26 cellular contexts compared by ENCODE assay signal in the genomic region with DNA sequence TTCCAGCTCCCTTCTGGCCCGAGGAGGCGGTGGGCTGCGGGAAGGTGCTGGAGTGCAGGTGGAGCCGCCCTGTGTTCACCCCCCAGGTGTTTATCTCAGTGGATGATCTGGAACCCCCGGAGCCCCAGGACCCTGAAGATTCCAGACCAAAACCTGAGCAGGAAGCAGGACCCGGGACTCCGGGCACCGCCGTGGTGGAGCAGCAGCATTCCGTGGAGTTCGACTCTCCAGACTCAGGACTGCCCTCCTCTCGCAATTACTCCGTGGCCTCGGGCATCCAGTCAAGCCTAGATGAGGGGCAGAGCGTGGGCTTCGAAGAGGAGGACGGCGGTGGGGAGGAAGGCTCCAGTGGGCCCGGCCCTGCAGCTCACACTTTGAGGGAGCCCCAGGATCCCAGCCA. TPM values are rescaled to one million over a fixed set of nuclear protein-coding genes. Genes with fewer than 3 reads are reported as not detected.
DNase-seq lines count a peak whose midpoint lies in the region; ATAC-seq, FAIRE-seq and TF ChIP-seq lines count a peak whose summit lies in the region.
"Had no signal": no experiment of that assay in that cellular context is flagged by ENCODE, and none has a peak within 500 bp of the region (broad histone marks: within the 10 kb centered on the region; RNA-seq: fewer than 3 reads in every experiment).

No MANE protein-coding gene starts in this region.

- H3K27me3 ChIP-seq in HepG2 (ENCODE audit: control insufficient read depth in 1 of 2, insufficient read depth in 2 of 2, low read length in 2 of 2) (no peaks in the 10 kb centered on the region), right lobe of liver (no peaks in the 10 kb centered on the region), layer of hippocampus (ENCODE audit: control insufficient read depth, insufficient read depth, low read length) (no peaks in the 10 kb centered on the region), stomach (no peaks in the 10 kb centered on the region)
- H3K27me3 ChIP-seq: SJSA1 had no signal

- no peak overlapping the region for H3K4me2 ChIP-seq in HepG2 (ENCODE audit: low read depth, low read length)

- TF ChIP-seq EP300 in HepG2 (IDR thresholded peaks at IDR 0.05; ENCODE audit: low read depth in 2 of 2, low read length in 2 of 2) = no peak
- no peak for TF ChIP-seq EP300 in HepG2 (CRISPR knock-in tag; IDR thresholded peaks at IDR 0.05; ENCODE audit: borderline replicate concordance)
- no peak for TF ChIP-seq EP300 in stomach (IDR thresholded peaks at IDR 0.05)

- no peak for FAIRE-seq in HepG2 (lab: Jason Lieb, UNC)
- FAIRE-seq: A204.1, D721Med, GM19239, K562, RCC 7860 had no signal

- no peak for DNase-seq in HepG2 (ENCODE audit: low spot score)
- no peak for DNase-seq in right lobe of liver
- no peak for DNase-seq in stomach
- no peak for DNase-seq in H4 (ENCODE audit: low spot score)
- no peak for DNase-seq in hippocampal formation (lab: John Stamatoyannopoulos, UW)
- DNase-seq in NCI-H446 (lab: John Stamatoyannopoulos, UW) = no peak
- DNase-seq: DMS53, GDM1, H9, HFFc6, MM.1S, NCI-H1092, NCI-H1436 treated with DMSO at 0.1 percent for 48 hours, NCI-H1930, NCI-H2227 treated with DMSO at 0.1 percent for 48 hours, NCI-H526, OCI-M1 had no signal

- H3K9me3 ChIP-seq in HepG2 (ENCODE audit: low read length) (no peaks in the 10 kb centered on the region), right lobe of liver (no peaks in the 10 kb centered on the region), stomach (no peaks in the 10 kb centered on the region)
- H3K9me3 ChIP-seq: SJSA1 had no signal

- no peak overlapping the region for H2AFZ ChIP-seq in HepG2 (ENCODE audit: low read length)

- no peaks in the 10 kb centered on the region for H4K20me1 ChIP-seq in HepG2 (ENCODE audit: insufficient read depth, low read length)

- H3K4me1 ChIP-seq in HepG2 (ENCODE audit: insufficient read depth, low read length) (no peaks in the 10 kb centered on the region), right lobe of liver (no peaks in the 10 kb centered on the region), stomach (no peaks in the 10 kb centered on the region)
- H3K4me1 ChIP-seq: SJSA1 had no signal

- TF ChIP-seq POLR2A in HepG2 (IDR thresholded peaks at IDR 0.05; ENCODE audit: insufficient read depth in 1 of 2, low read depth in 2 of 2, low read length in 2 of 2) (no peak), right lobe of liver (IDR thresholded peaks at IDR 0.05) (no peak), stomach (IDR thresholded peaks at IDR 0.05) (no peak)

- H3K79me2 ChIP-seq in HepG2 (ENCODE audit: insufficient read depth, low read length) = no peaks in the 10 kb centered on the region

- TF ChIP-seq CTCF in HepG2 (CRISPR knock-in tag; IDR thresholded peaks at IDR 0.05) (no peak), right lobe of liver (IDR thresholded peaks at IDR 0.05) (no peak), stomach (IDR thresholded peaks at IDR 0.05) (no peak)

- 91% methylated on average over 14 of the region's 19 CpGs for WGBS in HepG2 (ENCODE audit: low lambda C conversion rate)
- WGBS in right lobe of liver (ENCODE audit: insufficient coverage, low coverage, low lambda C conversion rate, missing lambda C conversion rate) = no CpG with 5 or more reads among the region's 19 CpGs
- 86 to 95% (median 94%) methylated on average over 6 to 19 of the region's 19 CpGs for WGBS in stomach, 5 donors

- no TSS peak for BruUV-seq in HepG2 (replicated peaks; lab: Mats Ljungman, UMichigan)

- peaks cover 9 to 14% of the 10 kb centered on the region in 2 experiments; a peak in 3 of 5 replicates for H3K36me3 ChIP-seq in HepG2 (replicated peaks in 1 of 2; ENCODE audit: control insufficient read depth in 1 of 2, insufficient read depth in 2 of 2, low read length in 2 of 2)
- peaks cover 0 to 2% (median 0%) of the 10 kb centered on the region in 4 donors for H3K36me3 ChIP-seq in right lobe of liver
- H3K36me3 ChIP-seq in stomach = peaks cover 26 to 100% (median 95%) of the 10 kb centered on the region in 4 donors

- CTCF ChIA-PET in HepG2 (lab: Yijun Ruan, JAX; ENCODE audit: low intra/inter-chr PET ratio, low total read pairs) = no interaction called here

- TF ChIP-seq RAD21 in HepG2 (CRISPR knock-in tag; IDR thresholded peaks at IDR 0.05) = no peak

- no peak overlapping the region for H3K9ac ChIP-seq in HepG2 (ENCODE audit: insufficient read depth, low read depth, low read length)

- in situ Hi-C loops in HepG2 (cut with HindIII; ENCODE audit: extremely low pct_ligation_motif_present, low pct_unique_long_range_greater_than_20kb) = loop anchor here (5.0 kb wide), 1 partner anchor 37 kb away; no protein-coding TSS in a partner anchor

- H3K4me3 ChIP-seq in HepG2 (replicated peaks in 1 of 3; ENCODE audit: insufficient read depth in 1 of 3, low read depth in 2 of 3, low read length in 3 of 3) (no peak overlapping the region), right lobe of liver (no peak overlapping the region), stomach (no peak overlapping the region)
- H3K4me3 ChIP-seq: K562, SJSA1 had no signal

- intact Hi-C loops in HepG2 (cut with micrococcal nuclease; ENCODE audit: unreplicated experiment) = no loop called here
- intact Hi-C loops in right lobe of liver (cut with DNase I) = no loop called here
- intact Hi-C loops in stomach (cut with DNase I; ENCODE audit: low total_unique reads) = no loop called here

- POLR2A ChIA-PET in HepG2 (lab: Yijun Ruan, JAX) = no interaction called here

- H3K27ac ChIP-seq in HepG2 (ENCODE audit: extremely low read length, insufficient read depth, low read length) (no peak overlapping the region), right lobe of liver (no peak overlapping the region), cingulate gyrus (ENCODE audit: low read depth, low read length) (peak overlapping the region; percentile 44), layer of hippocampus (ENCODE audit: low read depth, low read length) (peak overlapping the region; percentile 16), stomach (no peak overlapping the region)
- H3K27ac ChIP-seq: SJSA1 had no signal

- ATAC-seq in HepG2 (no peak), right lobe of liver (no peak)
- ATAC-seq: K562, Right ventricle myocardium inferior had no signal

RNA-seq across cellular contexts. Expression of gene MNT, which starts 25.5 kb away (rescaled TPM):
- 2.3 and 3.5 TPM in 2 replicates for total RNA-seq in HepG2 (2016; rRNA removed; fragmentation: Illumina TruSeq; extraction: Trizol)
- total RNA-seq in HepG2 (2016; cell fraction: cytosol; rRNA removed; fragmentation: Illumina TruSeq; extraction: Trizol; ENCODE audit: low read depth) = 0.79 and 1.5 TPM in 2 replicates
- 2.0 and 2.9 TPM in 2 replicates for total RNA-seq in HepG2 (2016; cell fraction: insoluble cytoplasmic fraction; rRNA removed; fragmentation: Illumina TruSeq; extraction: Trizol)
- total RNA-seq in HepG2 (2016; cell fraction: membrane; rRNA removed; fragmentation: Illumina TruSeq; extraction: Trizol) = 2.3 and 2.4 TPM in 2 replicates
- 3.0 and 3.9 TPM in 2 replicates for total RNA-seq in HepG2 (2016; cell fraction: nucleus; rRNA removed; fragmentation: Illumina TruSeq; extraction: Trizol)
- polyA plus RNA-seq in HepG2 (2011; rRNA removed) = 1.8 and 2.1 TPM in 2 replicates
- 0.86 and 0.92 TPM in 2 replicates for polyA plus RNA-seq in HepG2 (2011; cell fraction: cytosol; rRNA removed)
- 13.6 and 19.3 TPM in 2 replicates for polyA plus RNA-seq in HepG2 (2011; cell fraction: nucleus; rRNA removed)
- 6.6 and 7.5 TPM in 2 replicates for polyA plus RNA-seq in HepG2 (2012)
- 0.35 and 0.63 TPM in 2 replicates for polyA plus RNA-seq in HepG2 (2016; cell fraction: cytosol; fragmentation: Illumina TruSeq; extraction: Trizol; ENCODE audit: low read depth)
- polyA plus RNA-seq in HepG2 (2016; cell fraction: insoluble cytoplasmic fraction; fragmentation: Illumina TruSeq; extraction: Trizol; ENCODE audit: low read depth) = 3.1 and 5.6 TPM in 2 replicates
- polyA plus RNA-seq in HepG2 (2016; cell fraction: membrane; fragmentation: Illumina TruSeq; extraction: Trizol; ENCODE audit: low read depth) = 1.4 and 1.6 TPM in 2 replicates
- 14.3 and 17.8 TPM in 2 replicates for polyA plus RNA-seq in HepG2 (2016; cell fraction: nucleus; fragmentation: Illumina TruSeq; extraction: Trizol; ENCODE audit: insufficient read depth, low read depth)
- polyA minus RNA-seq in HepG2 (2011; rRNA and poly(A)+ RNA removed; ENCODE audit: low replicate concordance) = 4.3 and 8.2 TPM in 2 replicates
- polyA minus RNA-seq in HepG2 (2011; cell fraction: cytosol; rRNA and poly(A)+ RNA removed) = 3.1 and 3.8 TPM in 2 replicates
- polyA minus RNA-seq in HepG2 (2011; cell fraction: nucleus; rRNA and poly(A)+ RNA removed) = 8.1 and 8.8 TPM in 2 replicates
- total RNA-seq in right lobe of liver = 10 to 100 TPM in 2 of 6 experiments, 1 to 10 TPM in 4; 3.3 to 12.6 (median 7.0) TPM
- 10 to 100 TPM in 3 of 5 donors, 1 to 10 TPM in 2; 3.5 to 55.8 (median 18.2) TPM for total RNA-seq in stomach
- 1 to 10 TPM; 5.2 to 7.9 (median 7.3) TPM for polyA plus RNA-seq in stomach
- 0.39 and 1.5 TPM in 2 replicates for total RNA-seq in H4 (2014; rRNA removed; shearing (Covaris generic))

RNA-seq across cellular contexts. Expression of gene SGSM2, which starts 38.1 kb away (rescaled TPM):
- total RNA-seq in HepG2 (2016; rRNA removed; fragmentation: Illumina TruSeq; extraction: Trizol) (11.3 and 30.4 TPM in 2 replicates), right lobe of liver (10 to 100 TPM in 4 of 6 experiments, 1 to 10 TPM in 2; 6.0 to 17.2 (median 13.2) TPM), stomach (100 to 1,000 TPM in 1 of 5 donors, 10 to 100 TPM in 4; 48.5 to 224 (median 57.1) TPM)
- 7.6 and 9.3 TPM in 2 replicates for total RNA-seq in HepG2 (2016; cell fraction: cytosol; rRNA removed; fragmentation: Illumina TruSeq; extraction: Trizol; ENCODE audit: low read depth)
- total RNA-seq in HepG2 (2016; cell fraction: insoluble cytoplasmic fraction; rRNA removed; fragmentation: Illumina TruSeq; extraction: Trizol) = 9.9 and 30.6 TPM in 2 replicates
- total RNA-seq in HepG2 (2016; cell fraction: membrane; rRNA removed; fragmentation: Illumina TruSeq; extraction: Trizol) = 11.2 and 13.2 TPM in 2 replicates
- 35.7 and 46.1 TPM in 2 replicates for total RNA-seq in HepG2 (2016; cell fraction: nucleus; rRNA removed; fragmentation: Illumina TruSeq; extraction: Trizol)
- polyA plus RNA-seq in HepG2 (2011; rRNA removed) (51.3 and 65.4 TPM in 2 replicates), stomach (10 to 100 TPM; 31.2 to 91.8 (median 41.5) TPM)
- 21.2 and 36.3 TPM in 2 replicates for polyA plus RNA-seq in HepG2 (2011; cell fraction: cytosol; rRNA removed)
- polyA plus RNA-seq in HepG2 (2011; cell fraction: nucleus; rRNA removed) = 464 and 562 TPM in 2 replicates
- 23.3 and 40.7 TPM in 2 replicates for polyA plus RNA-seq in HepG2 (2012)
- polyA plus RNA-seq in HepG2 (2016; cell fraction: cytosol; fragmentation: Illumina TruSeq; extraction: Trizol; ENCODE audit: low read depth) = 3.8 and 4.0 TPM in 2 replicates
- 14.4 and 16.9 TPM in 2 replicates for polyA plus RNA-seq in HepG2 (2016; cell fraction: insoluble cytoplasmic fraction; fragmentation: Illumina TruSeq; extraction: Trizol; ENCODE audit: low read depth)
- 7.9 and 8.8 TPM in 2 replicates for polyA plus RNA-seq in HepG2 (2016; cell fraction: membrane; fragmentation: Illumina TruSeq; extraction: Trizol; ENCODE audit: low read depth)
- 128 and 136 TPM in 2 replicates for polyA plus RNA-seq in HepG2 (2016; cell fraction: nucleus; fragmentation: Illumina TruSeq; extraction: Trizol; ENCODE audit: insufficient read depth, low read depth)
- polyA minus RNA-seq in HepG2 (2011; rRNA and poly(A)+ RNA removed; ENCODE audit: low replicate concordance) = 30.6 and 64.0 TPM in 2 replicates
- 15.6 and 19.8 TPM in 2 replicates for polyA minus RNA-seq in HepG2 (2011; cell fraction: cytosol; rRNA and poly(A)+ RNA removed)
- 41.3 and 46.7 TPM in 2 replicates for polyA minus RNA-seq in HepG2 (2011; cell fraction: nucleus; rRNA and poly(A)+ RNA removed)
- total RNA-seq in H4 (2014; rRNA removed; shearing (Covaris generic)) = 3.1 and 11.2 TPM in 2 replicates

RNA-seq across cellular contexts. Expression of gene TSR1, which starts 39.1 kb away (rescaled TPM):
- total RNA-seq in HepG2 (2016; rRNA removed; fragmentation: Illumina TruSeq; extraction: Trizol) (65.8 and 75.8 TPM in 2 replicates), right lobe of liver (10 to 100 TPM in 5 of 6 experiments, 1 to 10 TPM in 1; 9.7 to 26.2 (median 13.1) TPM), stomach (10 to 100 TPM; 17.1 to 67.0 (median 33.8) TPM)
- total RNA-seq in HepG2 (2016; cell fraction: cytosol; rRNA removed; fragmentation: Illumina TruSeq; extraction: Trizol; ENCODE audit: low read depth) = 6.6 and 6.8 TPM in 2 replicates
- 68.7 and 76.2 TPM in 2 replicates for total RNA-seq in HepG2 (2016; cell fraction: insoluble cytoplasmic fraction; rRNA removed; fragmentation: Illumina TruSeq; extraction: Trizol)
- total RNA-seq in HepG2 (2016; cell fraction: membrane; rRNA removed; fragmentation: Illumina TruSeq; extraction: Trizol) = 16.3 and 19.0 TPM in 2 replicates
- 55.3 and 57.6 TPM in 2 replicates for total RNA-seq in HepG2 (2016; cell fraction: nucleus; rRNA removed; fragmentation: Illumina TruSeq; extraction: Trizol)
- polyA plus RNA-seq in HepG2 (2011; rRNA removed) (7.1 and 7.2 TPM in 2 replicates), stomach (10 to 100 TPM; 12.2 to 13.8 (median 12.4) TPM)
- 4.8 and 5.9 TPM in 2 replicates for polyA plus RNA-seq in HepG2 (2011; cell fraction: cytosol; rRNA removed)
- polyA plus RNA-seq in HepG2 (2011; cell fraction: nucleus; rRNA removed) = 17.4 and 22.0 TPM in 2 replicates
- 22.0 and 25.7 TPM in 2 replicates for polyA plus RNA-seq in HepG2 (2012)
- polyA plus RNA-seq in HepG2 (2016; cell fraction: cytosol; fragmentation: Illumina TruSeq; extraction: Trizol; ENCODE audit: low read depth) = 3.5 and 3.7 TPM in 2 replicates
- polyA plus RNA-seq in HepG2 (2016; cell fraction: insoluble cytoplasmic fraction; fragmentation: Illumina TruSeq; extraction: Trizol; ENCODE audit: low read depth) = 56.2 and 57.1 TPM in 2 replicates
- 8.9 and 9.7 TPM in 2 replicates for polyA plus RNA-seq in HepG2 (2016; cell fraction: membrane; fragmentation: Illumina TruSeq; extraction: Trizol; ENCODE audit: low read depth)
- polyA plus RNA-seq in HepG2 (2016; cell fraction: nucleus; fragmentation: Illumina TruSeq; extraction: Trizol; ENCODE audit: insufficient read depth, low read depth) = 56.6 and 58.6 TPM in 2 replicates
- polyA minus RNA-seq in HepG2 (2011; rRNA and poly(A)+ RNA removed; ENCODE audit: low replicate concordance) = 18.4 and 38.7 TPM in 2 replicates
- 21.0 and 22.0 TPM in 2 replicates for polyA minus RNA-seq in HepG2 (2011; cell fraction: cytosol; rRNA and poly(A)+ RNA removed)
- 43.1 and 48.6 TPM in 2 replicates for polyA minus RNA-seq in HepG2 (2011; cell fraction: nucleus; rRNA and poly(A)+ RNA removed)
- total RNA-seq in H4 (2014; rRNA removed; shearing (Covaris generic)) = 49.8 and 54.8 TPM in 2 replicates

Comparison
In these comparisons a context has a peak if more than half of its experiments do, and no peak if none do; other contexts are left out.
1. H3K27ac ChIP-seq: peak in cingulate gyrus (single experiment) and layer of hippocampus (single experiment); none in HepG2 (single experiment), right lobe of liver (0 of 3) and stomach (0 of 5).